Comparison of ENCODE assay signal across 8 cellular contexts in genomic region chr10:27504007-27504890, GRCh38. TPM values are rescaled to one million over a fixed set of nuclear protein-coding genes. Genes with fewer than 3 reads are reported as not detected.
DNase-seq lines count a peak whose midpoint lies in the region; ATAC-seq and TF ChIP-seq lines count a peak whose summit lies in the region.

TSS of gene RAB18 (plus strand) at chr10:27504304. CDS start at chr10:27504370, 66 bp downstream.

- peaks cover 11% of the 10 kb centered on the region for H3K36me3 Mint-ChIP-seq in activated naive CD4-positive, alpha-beta T cell treated with anti-CD3 and anti-CD28 coated beads, Interleukin-2, amount 50 U/mL, for 24 hours

- peak within 1 kb of the TSS; percentile 97 for H3K27ac Mint-ChIP-seq in activated naive CD4-positive, alpha-beta T cell treated with anti-CD3 and anti-CD28 coated beads, Interleukin-2, amount 50 U/mL, for 24 hours

- H3K9me3 ChIP-seq in suprapubic skin = no peaks in the 10 kb centered on the region

- TF ChIP-seq CTCF in suprapubic skin (IDR thresholded peaks at IDR 0.05) = no peak

- peaks cover 55% of the 10 kb centered on the region for H3K4me1 ChIP-seq in suprapubic skin

- peak; percentile 98 for ATAC-seq in HG02610 (IDR thresholded peaks at IDR 0.05; ENCODE audit: unreplicated experiment)
- ATAC-seq in SK-N-SH treated with all-trans-retinoic acid at 6 μM for 48 hours = peak; percentile 98

- TF ChIP-seq EP300 in suprapubic skin (IDR thresholded peaks at IDR 0.05) = no peak

- H3K36me3 ChIP-seq in suprapubic skin = peaks cover under 1% of the 10 kb centered on the region

- H3K9me3 Mint-ChIP-seq in activated naive CD4-positive, alpha-beta T cell treated with anti-CD3 and anti-CD28 coated beads, Interleukin-2, amount 50 U/mL, for 24 hours = no peaks in the 10 kb centered on the region

- peak within 1 kb of the TSS; percentile 98 for H3K4me3 Mint-ChIP-seq in activated naive CD4-positive, alpha-beta T cell treated with anti-CD3 and anti-CD28 coated beads, Interleukin-2, amount 50 U/mL, for 24 hours

- DNase-seq in NCI-H1092 (lab: John Stamatoyannopoulos, UW) (peak; percentile 95), globus pallidus (ENCODE audit: low spot score) (peak; percentile 94), nucleus accumbens (lab: John Stamatoyannopoulos, UW) (peak; percentile 55 to 98 (median 94)), suprapubic skin (ENCODE audit: low spot score in 2 of 2) (peak; percentile 98 to 99)

- under 1% methylated on average over 38 of the region's 73 CpGs for WGBS in suprapubic skin

- no peaks in the 10 kb centered on the region for H3K27me3 ChIP-seq in suprapubic skin

- peak within 1 kb of the TSS; percentile 96 for H3K27ac ChIP-seq in suprapubic skin

- peak within 1 kb of the TSS; percentile 98 for H3K4me3 ChIP-seq in GM08714 (ENCODE audit: low read length)
- H3K4me3 ChIP-seq in suprapubic skin = peak within 1 kb of the TSS; percentile 75

- peak; percentile 58 to 89 for TF ChIP-seq POLR2A in suprapubic skin (IDR thresholded peaks at IDR 0.05)

- no peaks in the 10 kb centered on the region for H3K27me3 Mint-ChIP-seq in activated naive CD4-positive, alpha-beta T cell treated with anti-CD3 and anti-CD28 coated beads, Interleukin-2, amount 50 U/mL, for 24 hours

- H3K4me1 Mint-ChIP-seq in activated naive CD4-positive, alpha-beta T cell treated with anti-CD3 and anti-CD28 coated beads, Interleukin-2, amount 50 U/mL, for 24 hours = peaks cover 56% of the 10 kb centered on the region

TF ChIP-seq in SK-N-SH treated with all-trans-retinoic acid at 6 μM for 48 hours, 23 proteins besides CTCF, POLR2A, EP300 and RAD21:
- TF ChIP-seq ZFP3 (CRISPR knock-in tag; IDR thresholded peaks at IDR 0.05) (no peak), PPARA (CRISPR knock-in tag; IDR thresholded peaks at IDR 0.05; ENCODE audit: borderline replicate concordance) (no peak), ZNF565 (CRISPR knock-in tag; conservative IDR thresholded peaks at IDR 0.05; ENCODE audit: low read depth) (no peak), OSR1 (CRISPR knock-in tag; IDR thresholded peaks at IDR 0.05) (no peak), PATZ1 (CRISPR knock-in tag; IDR thresholded peaks at IDR 0.05; ENCODE audit: borderline replicate concordance) (no peak)

RNA-seq across cellular contexts. Expression of gene RAB18, which starts in this region (rescaled TPM):
- total RNA-seq in suprapubic skin = 10 to 100 TPM; 50.1 to 78.1 (median 65.2) TPM

Comparison
In these comparisons a context has a peak if more than half of its experiments do, and no peak if none do; other contexts are left out.
1. Peak in every context shown above with its lines: DNase-seq, ATAC-seq, H3K4me3 ChIP-seq and H3K27ac ChIP-seq.